ENCODE assay signal across 2 cellular contexts in genomic region chr5:174311121-174311520, GRCh38.
TF ChIP-seq lines count a peak whose summit lies in the region.

No MANE protein-coding gene starts in this region.

TF ChIP-seq in GM23338, 12 proteins besides CTCF, POLR2A, EP300 and RAD21 (continued from another document):
- TF ChIP-seq, protein P1, sequence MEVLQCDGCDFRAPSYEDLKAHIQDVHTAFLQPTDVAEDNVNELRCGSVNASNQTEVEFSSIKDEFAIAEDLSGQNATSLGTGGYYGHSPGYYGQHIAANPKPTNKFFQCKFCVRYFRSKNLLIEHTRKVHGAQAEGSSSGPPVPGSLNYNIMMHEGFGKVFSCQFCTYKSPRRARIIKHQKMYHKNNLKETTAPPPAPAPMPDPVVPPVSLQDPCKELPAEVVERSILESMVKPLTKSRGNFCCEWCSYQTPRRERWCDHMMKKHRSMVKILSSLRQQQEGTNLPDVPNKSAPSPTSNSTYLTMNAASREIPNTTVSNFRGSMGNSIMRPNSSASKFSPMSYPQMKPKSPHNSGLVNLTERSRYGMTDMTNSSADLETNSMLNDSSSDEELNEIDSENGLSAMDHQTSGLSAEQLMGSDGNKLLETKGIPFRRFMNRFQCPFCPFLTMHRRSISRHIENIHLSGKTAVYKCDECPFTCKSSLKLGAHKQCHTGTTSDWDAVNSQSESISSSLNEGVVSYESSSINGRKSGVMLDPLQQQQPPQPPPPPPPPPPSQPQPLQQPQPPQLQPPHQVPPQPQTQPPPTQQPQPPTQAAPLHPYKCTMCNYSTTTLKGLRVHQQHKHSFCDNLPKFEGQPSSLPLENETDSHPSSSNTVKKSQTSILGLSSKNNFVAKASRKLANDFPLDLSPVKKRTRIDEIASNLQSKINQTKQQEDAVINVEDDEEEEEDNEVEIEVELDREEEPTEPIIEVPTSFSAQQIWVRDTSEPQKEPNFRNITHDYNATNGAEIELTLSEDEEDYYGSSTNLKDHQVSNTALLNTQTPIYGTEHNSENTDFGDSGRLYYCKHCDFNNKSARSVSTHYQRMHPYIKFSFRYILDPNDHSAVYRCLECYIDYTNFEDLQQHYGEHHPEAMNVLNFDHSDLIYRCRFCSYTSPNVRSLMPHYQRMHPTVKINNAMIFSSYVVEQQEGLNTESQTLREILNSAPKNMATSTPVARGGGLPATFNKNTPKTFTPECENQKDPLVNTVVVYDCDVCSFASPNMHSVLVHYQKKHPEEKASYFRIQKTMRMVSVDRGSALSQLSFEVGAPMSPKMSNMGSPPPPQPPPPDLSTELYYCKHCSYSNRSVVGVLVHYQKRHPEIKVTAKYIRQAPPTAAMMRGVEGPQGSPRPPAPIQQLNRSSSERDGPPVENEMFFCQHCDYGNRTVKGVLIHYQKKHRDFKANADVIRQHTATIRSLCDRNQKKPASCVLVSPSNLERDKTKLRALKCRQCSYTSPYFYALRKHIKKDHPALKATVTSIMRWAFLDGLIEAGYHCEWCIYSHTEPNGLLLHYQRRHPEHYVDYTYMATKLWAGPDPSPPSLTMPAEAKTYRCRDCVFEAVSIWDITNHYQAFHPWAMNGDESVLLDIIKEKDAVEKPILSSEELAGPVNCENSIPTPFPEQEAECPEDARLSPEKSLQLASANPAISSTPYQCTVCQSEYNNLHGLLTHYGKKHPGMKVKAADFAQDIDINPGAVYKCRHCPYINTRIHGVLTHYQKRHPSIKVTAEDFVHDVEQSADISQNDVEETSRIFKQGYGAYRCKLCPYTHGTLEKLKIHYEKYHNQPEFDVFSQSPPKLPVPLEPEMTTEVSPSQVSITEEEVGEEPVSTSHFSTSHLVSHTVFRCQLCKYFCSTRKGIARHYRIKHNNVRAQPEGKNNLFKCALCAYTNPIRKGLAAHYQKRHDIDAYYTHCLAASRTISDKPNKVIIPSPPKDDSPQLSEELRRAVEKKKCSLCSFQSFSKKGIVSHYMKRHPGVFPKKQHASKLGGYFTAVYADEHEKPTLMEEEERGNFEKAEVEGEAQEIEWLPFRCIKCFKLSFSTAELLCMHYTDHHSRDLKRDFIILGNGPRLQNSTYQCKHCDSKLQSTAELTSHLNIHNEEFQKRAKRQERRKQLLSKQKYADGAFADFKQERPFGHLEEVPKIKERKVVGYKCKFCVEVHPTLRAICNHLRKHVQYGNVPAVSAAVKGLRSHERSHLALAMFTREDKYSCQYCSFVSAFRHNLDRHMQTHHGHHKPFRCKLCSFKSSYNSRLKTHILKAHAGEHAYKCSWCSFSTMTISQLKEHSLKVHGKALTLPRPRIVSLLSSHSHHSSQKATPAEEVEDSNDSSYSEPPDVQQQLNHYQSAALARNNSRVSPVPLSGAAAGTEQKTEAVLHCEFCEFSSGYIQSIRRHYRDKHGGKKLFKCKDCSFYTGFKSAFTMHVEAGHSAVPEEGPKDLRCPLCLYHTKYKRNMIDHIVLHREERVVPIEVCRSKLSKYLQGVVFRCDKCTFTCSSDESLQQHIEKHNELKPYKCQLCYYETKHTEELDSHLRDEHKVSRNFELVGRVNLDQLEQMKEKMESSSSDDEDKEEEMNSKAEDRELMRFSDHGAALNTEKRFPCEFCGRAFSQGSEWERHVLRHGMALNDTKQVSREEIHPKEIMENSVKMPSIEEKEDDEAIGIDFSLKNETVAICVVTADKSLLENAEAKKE (CRISPR knock-in tag; IDR thresholded peaks at IDR 0.05), result no peak
- no peak for TF ChIP-seq ZNF114 (CRISPR knock-in tag; IDR thresholded peaks at IDR 0.05)
- TF ChIP-seq JUNB (IDR thresholded peaks at IDR 0.05; ENCODE audit: unreplicated experiment), result no peak
- TF ChIP-seq CREB1 (CRISPR knock-in tag; IDR thresholded peaks at IDR 0.05; ENCODE audit: low read depth), result no peak
- no peak for TF ChIP-seq NANOG (IDR thresholded peaks at IDR 0.05; ENCODE audit: borderline replicate concordance)
- no peak for TF ChIP-seq STAT1 (IDR thresholded peaks at IDR 0.05; ENCODE audit: unreplicated experiment)
- TF ChIP-seq, protein P2, sequence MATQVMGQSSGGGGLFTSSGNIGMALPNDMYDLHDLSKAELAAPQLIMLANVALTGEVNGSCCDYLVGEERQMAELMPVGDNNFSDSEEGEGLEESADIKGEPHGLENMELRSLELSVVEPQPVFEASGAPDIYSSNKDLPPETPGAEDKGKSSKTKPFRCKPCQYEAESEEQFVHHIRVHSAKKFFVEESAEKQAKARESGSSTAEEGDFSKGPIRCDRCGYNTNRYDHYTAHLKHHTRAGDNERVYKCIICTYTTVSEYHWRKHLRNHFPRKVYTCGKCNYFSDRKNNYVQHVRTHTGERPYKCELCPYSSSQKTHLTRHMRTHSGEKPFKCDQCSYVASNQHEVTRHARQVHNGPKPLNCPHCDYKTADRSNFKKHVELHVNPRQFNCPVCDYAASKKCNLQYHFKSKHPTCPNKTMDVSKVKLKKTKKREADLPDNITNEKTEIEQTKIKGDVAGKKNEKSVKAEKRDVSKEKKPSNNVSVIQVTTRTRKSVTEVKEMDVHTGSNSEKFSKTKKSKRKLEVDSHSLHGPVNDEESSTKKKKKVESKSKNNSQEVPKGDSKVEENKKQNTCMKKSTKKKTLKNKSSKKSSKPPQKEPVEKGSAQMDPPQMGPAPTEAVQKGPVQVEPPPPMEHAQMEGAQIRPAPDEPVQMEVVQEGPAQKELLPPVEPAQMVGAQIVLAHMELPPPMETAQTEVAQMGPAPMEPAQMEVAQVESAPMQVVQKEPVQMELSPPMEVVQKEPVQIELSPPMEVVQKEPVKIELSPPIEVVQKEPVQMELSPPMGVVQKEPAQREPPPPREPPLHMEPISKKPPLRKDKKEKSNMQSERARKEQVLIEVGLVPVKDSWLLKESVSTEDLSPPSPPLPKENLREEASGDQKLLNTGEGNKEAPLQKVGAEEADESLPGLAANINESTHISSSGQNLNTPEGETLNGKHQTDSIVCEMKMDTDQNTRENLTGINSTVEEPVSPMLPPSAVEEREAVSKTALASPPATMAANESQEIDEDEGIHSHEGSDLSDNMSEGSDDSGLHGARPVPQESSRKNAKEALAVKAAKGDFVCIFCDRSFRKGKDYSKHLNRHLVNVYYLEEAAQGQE (IDR thresholded peaks at IDR 0.05; ENCODE audit: unreplicated experiment), result no peak

TF ChIP-seq in neural cell, 6 proteins besides CTCF, POLR2A, EP300 and RAD21:
- TF ChIP-seq, protein P2 (IDR thresholded peaks at IDR 0.05; ENCODE audit: borderline replicate concordance), result no peak
- no peak for TF ChIP-seq EZH2 (IDR thresholded peaks at IDR 0.05; ENCODE audit: borderline replicate concordance, insufficient read depth, low read length, poor library complexity, severe bottlenecking)
- TF ChIP-seq POLR2AphosphoS5 (IDR thresholded peaks at IDR 0.05), result no peak
- TF ChIP-seq TAF1 (IDR thresholded peaks at IDR 0.05; ENCODE audit: low read depth), result no peak
- no peak for TF ChIP-seq MXI1 (conservative IDR thresholded peaks at IDR 0.05; ENCODE audit: poor library complexity, severe bottlenecking)
- no peak for TF ChIP-seq SMC3 (conservative IDR thresholded peaks at IDR 0.05; ENCODE audit: poor library complexity)
